10 cellular contexts compared by ENCODE assay signal in genomic region chr7:30148951-30149459, GRCh38. TPM values are rescaled to one million over a fixed set of nuclear protein-coding genes. Genes with fewer than 3 reads are reported as not detected.
DNase-seq lines count a peak whose midpoint lies in the region; TF ChIP-seq lines count a peak whose summit lies in the region.
"Had no signal": no experiment of that assay in that cellular context is flagged by ENCODE, and none has a peak within 500 bp of the region (broad histone marks: within the 10 kb centered on the region; RNA-seq: fewer than 3 reads in every experiment).

No MANE protein-coding gene starts in this region.

- peak overlapping the region in 1 of 3 donors; percentile 5 for H3K4me3 ChIP-seq in breast epithelium
- no peak overlapping the region for H3K4me3 ChIP-seq in right atrium auricular region

- H3K4me1 ChIP-seq in breast epithelium (no peaks in the 10 kb centered on the region), right atrium auricular region (peaks cover 0 to 22% of the 10 kb centered on the region in 2 donors)
- H3K4me1 ChIP-seq: BE2C had no signal

- H3K36me3 ChIP-seq in breast epithelium: no peaks in the 10 kb centered on the region
- H3K36me3 ChIP-seq in right atrium auricular region: peaks cover 7% of the 10 kb centered on the region
- H3K36me3 ChIP-seq: BE2C had no signal

- intact Hi-C loops in breast epithelium (cut with DNase I; ENCODE audit: low total_unique reads): no loop called here

- no peak for TF ChIP-seq POLR2A in breast epithelium (IDR thresholded peaks at IDR 0.05)

- peak; percentile 61 for DNase-seq in activated CD8-positive, alpha-beta memory T cell treated with anti-CD3 and anti-CD28 coated beads for 24 hours
- no peak for DNase-seq in activated CD8-positive, alpha-beta memory T cell treated with anti-CD3 and anti-CD28 coated beads, Interleukin-2, amount 50 U/mL, for 48 hours
- peak; percentile 68 for DNase-seq in NCI-H69 (lab: John Stamatoyannopoulos, UW)
- DNase-seq in breast epithelium (ENCODE audit: low spot score in 2 of 2): peak in 1 of 2 donors; percentile 77
- DNase-seq in stimulated activated CD8-positive, alpha-beta memory T cell treated with anti-CD3 and anti-CD28 coated beads, Interleukin-4, amount 100 ng/mL, for 48 hours: peak; percentile 37
- no peak for DNase-seq in NCI-H748 treated with DMSO at 0.1 percent for 48 hours (lab: John Stamatoyannopoulos, UW)
- no peak for DNase-seq in NCI-H1694 (lab: John Stamatoyannopoulos, UW)
- DNase-seq in right atrium auricular region (ENCODE audit: low spot score): no peak
- DNase-seq: BE2C had no signal

- TF ChIP-seq CTCF in breast epithelium (IDR thresholded peaks at IDR 0.05): no peak
- TF ChIP-seq CTCF in right atrium auricular region (IDR thresholded peaks at IDR 0.05): no peak

- H3K27me3 ChIP-seq in breast epithelium (no peaks in the 10 kb centered on the region), right atrium auricular region (no peaks in the 10 kb centered on the region)
- H3K27me3 ChIP-seq: BE2C had no signal

- H3K27ac ChIP-seq in breast epithelium (peak overlapping the region; percentile 83 to 88), right atrium auricular region (no peak overlapping the region)
- H3K27ac ChIP-seq: KMS-11 had no signal

- H3K9me3 ChIP-seq in breast epithelium: no peaks in the 10 kb centered on the region
- H3K9me3 ChIP-seq in right atrium auricular region: no peaks in the 10 kb centered on the region
- H3K9me3 ChIP-seq: BE2C had no signal

RNA-seq across cellular contexts. Expression of gene MTURN, which starts 14.2 kb away (rescaled TPM):
- total RNA-seq in breast epithelium: 100 to 1,000 TPM in 1 of 3 donors, 10 to 100 TPM in 2; 56.0 to 199 (median 62.5) TPM
- 10 to 100 TPM; 17.4 to 65.4 TPM for total RNA-seq in right atrium auricular region

Comparison
In these comparisons a context has a peak if more than half of its experiments do, and no peak if none do; other contexts are left out.
1. DNase-seq: peak in activated CD8-positive, alpha-beta memory T cell treated with anti-CD3 and anti-CD28 coated beads for 24 hours (single experiment), NCI-H69 (single experiment) and stimulated activated CD8-positive, alpha-beta memory T cell treated with anti-CD3 and anti-CD28 coated beads, Interleukin-4, amount 100 ng/mL, for 48 hours (single experiment); none in activated CD8-positive, alpha-beta memory T cell treated with anti-CD3 and anti-CD28 coated beads, Interleukin-2, amount 50 U/mL, for 48 hours (single experiment), NCI-H748 treated with DMSO at 0.1 percent for 48 hours (single experiment), NCI-H1694 (single experiment) and right atrium auricular region (single experiment).
2. H3K27ac ChIP-seq: peak in breast epithelium (2 of 2); none in right atrium auricular region (0 of 2).